Comparison of ENCODE assay signal across 1 cellular context in genomic region chr2:46448111-46448510, GRCh38.
TF ChIP-seq lines count a peak whose summit lies in the region.

No MANE protein-coding gene starts in this region.

TF ChIP-seq in IMR-90, 13 proteins besides CTCF, POLR2A, EP300 and RAD21:
- TF ChIP-seq NFE2L2 (IDR thresholded peaks at IDR 0.05; ENCODE audit: low read depth, low read length) (no peak), MXI1 (IDR thresholded peaks at IDR 0.05; ENCODE audit: borderline replicate concordance, low read depth, low read length) (no peak), MAZ (IDR thresholded peaks at IDR 0.05; ENCODE audit: borderline replicate concordance, low read depth, low read length) (no peak), CEBPB (IDR thresholded peaks at IDR 0.05; ENCODE audit: low read depth, low read length) (no peak), FOS (IDR thresholded peaks at IDR 0.05; ENCODE audit: low read depth, low read length) (no peak), CHD1 (IDR thresholded peaks at IDR 0.05; ENCODE audit: low read depth, low read length) (no peak), ELK1 (IDR thresholded peaks at IDR 0.05; ENCODE audit: borderline replicate concordance, low read depth, low read length) (no peak), USF2 (IDR thresholded peaks at IDR 0.05; ENCODE audit: low read depth, low read length) (no peak), MAFK (IDR thresholded peaks at IDR 0.05; ENCODE audit: low read depth, low read length) (no peak), RFX5 (IDR thresholded peaks at IDR 0.05; ENCODE audit: low read depth, low read length) (no peak), SMC3 (IDR thresholded peaks at IDR 0.05; ENCODE audit: low read depth, low read length) (no peak), RCOR1 (IDR thresholded peaks at IDR 0.05; ENCODE audit: insufficient replicate concordance, low read length) (no peak), BHLHE40 (IDR thresholded peaks at IDR 0.05; ENCODE audit: low read depth, low read length) (no peak)
